Comparison of ENCODE assay signal across 9 cellular contexts in genomic region chr16:88768041-88768876, GRCh38. TPM values are rescaled to one million over a fixed set of nuclear protein-coding genes. Genes with fewer than 3 reads are reported as not detected.
A peak's percentile ranks its signal among the peaks of the same experiment; 100 is the strongest.
DNase-seq lines count a peak whose midpoint lies in the region; ATAC-seq and TF ChIP-seq lines count a peak whose summit lies in the region.
"Had no signal": no experiment of that assay in that cellular context is flagged by ENCODE, and none has a peak within 500 bp of the region (broad histone marks: within the 10 kb centered on the region; RNA-seq: fewer than 3 reads in every experiment).

No MANE protein-coding gene starts in this region.

- H3K27ac ChIP-seq in lung (ENCODE audit: low read depth in 1 of 2, low read length in 1 of 2) (peak overlapping the region in 1 of 2 donors; percentile 73), uterus (peak overlapping the region; percentile 55 to 65)

- intact Hi-C loops in uterus (cut with DNase I; ENCODE audit: low total_unique reads): no loop called here
- intact Hi-C loops in activated naive CD4-positive, alpha-beta T cell treated with anti-CD3 and anti-CD28 coated beads for 36 hours (cut with micrococcal nuclease): no loop called here

- no peak for TF ChIP-seq POLR2A in uterus (IDR thresholded peaks at IDR 0.05)

- H3K9me3 ChIP-seq in lung (ENCODE audit: control insufficient read depth in 2 of 2, insufficient read depth in 1 of 2, low read length in 1 of 2): no peaks in the 10 kb centered on the region
- no peaks in the 10 kb centered on the region for H3K9me3 ChIP-seq in uterus

- H3K27ac Mint-ChIP-seq in activated CD8-positive, alpha-beta memory T cell treated with anti-CD3 and anti-CD28 coated beads, Interleukin-2, amount 10 ng/mL, durations not matched to agents 7 days and 5 days: peak overlapping the region; percentile 38
- H3K27ac Mint-ChIP-seq in activated naive CD4-positive, alpha-beta T cell treated with anti-CD3 and anti-CD28 coated beads for 36 hours: no peak overlapping the region

- H3K4me1 ChIP-seq in lung (ENCODE audit: control insufficient read depth in 2 of 2, insufficient read depth in 2 of 2, low read length in 2 of 2) (peaks cover 7 to 63% of the 10 kb centered on the region in 2 donors), uterus (peaks cover 10 to 55% of the 10 kb centered on the region in 2 donors)

- H3K27me3 Mint-ChIP-seq in activated CD8-positive, alpha-beta memory T cell treated with anti-CD3 and anti-CD28 coated beads, Interleukin-2, amount 10 ng/mL, durations not matched to agents 7 days and 5 days: no peaks in the 10 kb centered on the region
- no peaks in the 10 kb centered on the region for H3K27me3 Mint-ChIP-seq in activated naive CD4-positive, alpha-beta T cell treated with anti-CD3 and anti-CD28 coated beads for 36 hours (ENCODE audit: low read depth)
- H3K27me3 Mint-ChIP-seq: stimulated activated naive CD8-positive, alpha-beta T cell treated with anti-CD3 and anti-CD28 coated beads, Interleukin-15, Interleukin-2, amounts not matched to agents 100 ng/mL and 50 ng/mL, for 24 hours had no signal

- no peak for DNase-seq in activated CD8-positive, alpha-beta memory T cell treated with anti-CD3 and anti-CD28 coated beads, Interleukin-2, amount 10 ng/mL, durations not matched to agents 7 days and 5 days
- DNase-seq in activated CD8-positive, alpha-beta memory T cell treated with anti-CD3 and anti-CD28 coated beads for 24 hours: no peak
- DNase-seq in cardiac fibroblast (ENCODE audit: low read depth in 2 of 2): peak; percentile 42 to 88
- peak; percentile 83 for DNase-seq in lung (ENCODE audit: low spot score)
- peak; percentile 63 for DNase-seq in uterus
- DNase-seq in activated naive CD4-positive, alpha-beta T cell treated with anti-CD3 and anti-CD28 coated beads for 36 hours: no peak
- no peak for DNase-seq in SIG-M5 (lab: John Stamatoyannopoulos, UW)
- no peak for DNase-seq in kidney tubule cell (ENCODE audit: low spot score)

- TF ChIP-seq CTCF in cardiac fibroblast (IDR thresholded peaks at IDR 0.05; ENCODE audit: low read depth, low read length): no peak
- TF ChIP-seq CTCF in lung (IDR thresholded peaks at IDR 0.05; ENCODE audit: control extremely low read depth, extremely low read depth): no peak
- TF ChIP-seq CTCF in uterus (IDR thresholded peaks at IDR 0.05): no peak

- ATAC-seq in activated CD8-positive, alpha-beta memory T cell treated with anti-CD3 and anti-CD28 coated beads, Interleukin-2, amount 10 ng/mL, durations not matched to agents 7 days and 5 days: no peak
- ATAC-seq in lung (ENCODE audit: insufficient read depth, low FRiP score): peak; percentile 9

- H3K4me1 Mint-ChIP-seq in activated CD8-positive, alpha-beta memory T cell treated with anti-CD3 and anti-CD28 coated beads, Interleukin-2, amount 10 ng/mL, durations not matched to agents 7 days and 5 days: peaks cover 37% of the 10 kb centered on the region
- peaks cover 27% of the 10 kb centered on the region for H3K4me1 Mint-ChIP-seq in activated naive CD4-positive, alpha-beta T cell treated with anti-CD3 and anti-CD28 coated beads for 36 hours (ENCODE audit: low read depth)

- H3K36me3 ChIP-seq in lung (ENCODE audit: control insufficient read depth in 2 of 2, insufficient read depth in 2 of 2, low read length in 2 of 2) (peaks cover 0 to 4% of the 10 kb centered on the region in 2 donors), uterus (no peaks in the 10 kb centered on the region)

- no peak overlapping the region for H3K4me3 Mint-ChIP-seq in activated CD8-positive, alpha-beta memory T cell treated with anti-CD3 and anti-CD28 coated beads, Interleukin-2, amount 10 ng/mL, durations not matched to agents 7 days and 5 days
- H3K4me3 Mint-ChIP-seq in activated naive CD4-positive, alpha-beta T cell treated with anti-CD3 and anti-CD28 coated beads for 36 hours: no peak overlapping the region
- H3K4me3 Mint-ChIP-seq: stimulated activated naive CD8-positive, alpha-beta T cell treated with anti-CD3 and anti-CD28 coated beads, Interleukin-15, Interleukin-2, amounts not matched to agents 100 ng/mL and 50 ng/mL, for 24 hours had no signal

- H3K4me3 ChIP-seq in cardiac fibroblast (replicated peaks in 1 of 2; ENCODE audit: low read depth in 2 of 2, low read length in 2 of 2) (no peak overlapping the region), lung (no peak overlapping the region), uterus (peak overlapping the region in 1 of 2 donors; percentile 8)

- no peaks in the 10 kb centered on the region for H3K36me3 Mint-ChIP-seq in activated CD8-positive, alpha-beta memory T cell treated with anti-CD3 and anti-CD28 coated beads, Interleukin-2, amount 10 ng/mL, durations not matched to agents 7 days and 5 days
- peaks cover under 1% of the 10 kb centered on the region for H3K36me3 Mint-ChIP-seq in activated naive CD4-positive, alpha-beta T cell treated with anti-CD3 and anti-CD28 coated beads for 36 hours (ENCODE audit: low read depth)

- no peaks in the 10 kb centered on the region for H3K27me3 ChIP-seq in lung (ENCODE audit: control insufficient read depth, insufficient read depth)
- H3K27me3 ChIP-seq in uterus: no peaks in the 10 kb centered on the region

- CTCF ChIA-PET in activated CD8-positive, alpha-beta memory T cell treated with anti-CD3 and anti-CD28 coated beads, Interleukin-2, amount 10 ng/mL, durations not matched to agents 7 days and 5 days (lab: Charles Lee): interaction anchor here (1.2 to 2.9 kb wide), 2 partner anchors 25 to 31 kb away, joined by 3 to 8 read pairs; no protein-coding TSS in a partner anchor
- CTCF ChIA-PET in activated naive CD4-positive, alpha-beta T cell treated with anti-CD3 and anti-CD28 coated beads for 36 hours (lab: Charles Lee): no interaction called here

- WGBS in lung, 2 donors: 34 to 53% methylated on average over 30 of the region's 30 CpGs

- no peaks in the 10 kb centered on the region for H3K9me3 Mint-ChIP-seq in activated CD8-positive, alpha-beta memory T cell treated with anti-CD3 and anti-CD28 coated beads, Interleukin-2, amount 10 ng/mL, durations not matched to agents 7 days and 5 days (ENCODE audit: low read depth)
- H3K9me3 Mint-ChIP-seq in activated naive CD4-positive, alpha-beta T cell treated with anti-CD3 and anti-CD28 coated beads for 36 hours: no peaks in the 10 kb centered on the region
- H3K9me3 Mint-ChIP-seq: stimulated activated naive CD8-positive, alpha-beta T cell treated with anti-CD3 and anti-CD28 coated beads, Interleukin-15, Interleukin-2, amounts not matched to agents 100 ng/mL and 50 ng/mL, for 24 hours had no signal

RNA-seq across cellular contexts. Expression of gene PIEZO1, which starts 16.8 kb away (rescaled TPM):
- total RNA-seq in activated CD8-positive, alpha-beta memory T cell treated with anti-CD3 and anti-CD28 coated beads, Interleukin-2, amount 10 ng/mL, durations not matched to agents 7 days and 5 days: 100 to 1,000 TPM; 269 to 347 TPM
- total RNA-seq in lung (100 to 1,000 TPM; 113 to 200 TPM), uterus (100 to 1,000 TPM in 2 of 4 donors, 10 to 100 TPM in 2; 62.3 to 161 (median 123) TPM)
- 100 to 1,000 TPM; 180 to 207 TPM for polyA plus RNA-seq in lung
- 10 to 100 TPM; 78.2 to 80.1 TPM for total RNA-seq in activated naive CD4-positive, alpha-beta T cell treated with anti-CD3 and anti-CD28 coated beads for 36 hours

RNA-seq across cellular contexts. Expression of gene CDT1, which starts 35.3 kb away (rescaled TPM):
- total RNA-seq in activated CD8-positive, alpha-beta memory T cell treated with anti-CD3 and anti-CD28 coated beads, Interleukin-2, amount 10 ng/mL, durations not matched to agents 7 days and 5 days: 100 to 1,000 TPM; 124 to 191 TPM
- total RNA-seq in lung: 1 to 10 TPM; 3.0 to 5.8 TPM
- polyA plus RNA-seq in lung: 1 to 10 TPM; 2.0 to 3.6 TPM
- total RNA-seq in uterus: 1 to 10 TPM in 1 of 4 donors, under 1 TPM in 1, not detected in 2; 0.34 to 6.6 TPM
- 100 to 1,000 TPM; 223 to 231 TPM for total RNA-seq in activated naive CD4-positive, alpha-beta T cell treated with anti-CD3 and anti-CD28 coated beads for 36 hours

RNA-seq across cellular contexts. Expression of gene APRT, which starts 43.5 kb away (rescaled TPM):
- total RNA-seq in activated CD8-positive, alpha-beta memory T cell treated with anti-CD3 and anti-CD28 coated beads, Interleukin-2, amount 10 ng/mL, durations not matched to agents 7 days and 5 days: 100 to 1,000 TPM; 127 to 148 TPM
- total RNA-seq in lung: 100 to 1,000 TPM in 1 of 2 donors, 10 to 100 TPM in 1; 44.2 to 196 TPM
- polyA plus RNA-seq in lung: 100 to 1,000 TPM; 157 to 260 TPM
- total RNA-seq in uterus: 10 to 100 TPM; 32.5 to 82.2 (median 56.3) TPM
- total RNA-seq in activated naive CD4-positive, alpha-beta T cell treated with anti-CD3 and anti-CD28 coated beads for 36 hours: 100 to 1,000 TPM; 314 TPM

Comparison
In these comparisons a context has a peak if more than half of its experiments do, and no peak if none do; other contexts are left out.
1. DNase-seq: peak in cardiac fibroblast (2 of 2), lung (single experiment) and uterus (2 of 2); none in activated CD8-positive, alpha-beta memory T cell treated with anti-CD3 and anti-CD28 coated beads, Interleukin-2, amount 10 ng/mL, durations not matched to agents 7 days and 5 days (single experiment), activated CD8-positive, alpha-beta memory T cell treated with anti-CD3 and anti-CD28 coated beads for 24 hours (single experiment), activated naive CD4-positive, alpha-beta T cell treated with anti-CD3 and anti-CD28 coated beads for 36 hours (single experiment), SIG-M5 (single experiment) and kidney tubule cell (single experiment).
2. RNA of gene CDT1, which starts 35.3 kb away (total RNA-seq): 223 to 231 TPM in activated naive CD4-positive, alpha-beta T cell treated with anti-CD3 and anti-CD28 coated beads for 36 hours and 124 to 191 TPM in activated CD8-positive, alpha-beta memory T cell treated with anti-CD3 and anti-CD28 coated beads, Interleukin-2, amount 10 ng/mL, durations not matched to agents 7 days and 5 days; 3.0 to 5.8 TPM in lung and 0.34 to 6.6 TPM in uterus; every median in the first group is over 10 times any median in the second.